8 cellular contexts compared by ENCODE assay signal in genomic region chr9:100474082-100474949, GRCh38. TPM values are rescaled to one million over a fixed set of nuclear protein-coding genes. Genes with fewer than 3 reads are reported as not detected.
DNase-seq lines count a peak whose midpoint lies in the region; ATAC-seq and TF ChIP-seq lines count a peak whose summit lies in the region.

No MANE protein-coding gene starts in this region.

- H3K4me3 ChIP-seq in breast epithelium (peak overlapping the region; percentile 52 to 85 (median 65)), mesendoderm (ENCODE audit: low read length) (peak overlapping the region; percentile 62)

- H4K5ac ChIP-seq in mesendoderm (ENCODE audit: low read length) = no peak overlapping the region

- H4K8ac ChIP-seq in mesendoderm (ENCODE audit: low read depth, low read length) = no peak overlapping the region

- H3K27ac ChIP-seq in breast epithelium (no peak overlapping the region), mesendoderm (ENCODE audit: low read depth, low read length) (peak overlapping the region; percentile 59)

- intact Hi-C loops in breast epithelium (cut with DNase I; ENCODE audit: low total_unique reads) (no loop called here), posterior vena cava (cut with DNase I) (no loop called here)

- peak overlapping the region; percentile 94 for H3K9ac ChIP-seq in mesendoderm (ENCODE audit: low read length)

- H3K36me3 ChIP-seq in breast epithelium (no peaks in the 10 kb centered on the region), mesendoderm (ENCODE audit: control insufficient read depth, insufficient read depth, low read length) (no peaks in the 10 kb centered on the region)

- H3K79me1 ChIP-seq in mesendoderm (ENCODE audit: low read length) = peaks cover 4% of the 10 kb centered on the region

- peak overlapping the region; percentile 57 for H3K18ac ChIP-seq in mesendoderm (ENCODE audit: low read length)

- peak; percentile 0 for DNase-seq in stimulated activated CD4-positive, alpha-beta T cell treated with anti-CD3 and anti-CD28 coated beads, Interleukin-12 subunit alpha, Interleukin-12 subunit beta, amount 100 ng/mL, for 4 hours
- DNase-seq in stimulated activated CD4-positive, alpha-beta T cell treated with anti-CD3 and anti-CD28 coated beads, Interleukin-15, amount 100 ng/mL, for 24 hours = no peak
- DNase-seq in breast epithelium (ENCODE audit: low spot score in 2 of 2) (no peak), mesendoderm (peak; percentile 42), NCI-H187 treated with DMSO at 0.1 percent for 48 hours (lab: John Stamatoyannopoulos, UW) (no peak), posterior vena cava (ENCODE audit: low spot score) (no peak)

- H3K79me2 ChIP-seq in mesendoderm (ENCODE audit: control insufficient read depth, insufficient read depth, low read length) = peaks cover 48% of the 10 kb centered on the region

- H2BK5ac ChIP-seq in mesendoderm (ENCODE audit: low read length) = no peak overlapping the region

- H3K4ac ChIP-seq in mesendoderm (ENCODE audit: low read depth, low read length) = peak overlapping the region; percentile 90

- WGBS in mesendoderm (ENCODE audit: extremely low coverage, insufficient coverage, low lambda C conversion rate) = no CpG with 5 or more reads among the region's 26 CpGs

- no peak for ATAC-seq in GM21825 (IDR thresholded peaks at IDR 0.05; ENCODE audit: unreplicated experiment)
- ATAC-seq in HG03460 (IDR thresholded peaks at IDR 0.05; ENCODE audit: unreplicated experiment) = no peak

- TF ChIP-seq POLR2A in breast epithelium (IDR thresholded peaks at IDR 0.05) = no peak

- peak overlapping the region; percentile 50 for H3K23ac ChIP-seq in mesendoderm (ENCODE audit: low read length)

- no peak overlapping the region for H2BK15ac ChIP-seq in mesendoderm (replicated peaks; ENCODE audit: low read depth)

- peak overlapping the region; percentile 96 for H3K4me2 ChIP-seq in mesendoderm (ENCODE audit: low read length)

- H2AK5ac ChIP-seq in mesendoderm (ENCODE audit: low read length) = no peak overlapping the region

- H3K4me1 ChIP-seq in breast epithelium (no peaks in the 10 kb centered on the region), mesendoderm (ENCODE audit: control insufficient read depth, low read depth, low read length) (peaks cover 2% of the 10 kb centered on the region)

- no peaks in the 10 kb centered on the region for H3K9me3 ChIP-seq in breast epithelium

- TF ChIP-seq CTCF in breast epithelium (IDR thresholded peaks at IDR 0.05) = no peak

- H2BK120ac ChIP-seq in mesendoderm (ENCODE audit: low read depth, low read length) = no peak overlapping the region

- no peaks in the 10 kb centered on the region for H3K27me3 ChIP-seq in breast epithelium
- no peaks in the 10 kb centered on the region for H3K27me3 ChIP-seq in mesendoderm (ENCODE audit: insufficient read depth, low read length, poor library complexity)

- peak overlapping the region; percentile 91 for H3K56ac ChIP-seq in mesendoderm (ENCODE audit: low read length)

RNA-seq across cellular contexts. Expression of gene TMEFF1, which starts 1.4 kb away (rescaled TPM):
- total RNA-seq in breast epithelium = under 1 TPM; 0.29 to 0.66 (median 0.32) TPM
- polyA plus RNA-seq in mesendoderm (2013, experiment 1 of 2) = 9.0 TPM
- 7.4 TPM for polyA plus RNA-seq in mesendoderm (2013, experiment 2 of 2)
- 1 to 10 TPM in 1 of 2 donors, under 1 TPM in 1; 0.37 to 1.5 TPM for total RNA-seq in posterior vena cava

RNA-seq across cellular contexts. Expression of gene MSANTD3, which starts 47.4 kb away (rescaled TPM):
- 10 to 100 TPM; 13.0 to 23.9 (median 18.0) TPM for total RNA-seq in breast epithelium
- 35.3 TPM for polyA plus RNA-seq in mesendoderm (2013, experiment 1 of 2)
- polyA plus RNA-seq in mesendoderm (2013, experiment 2 of 2) = 37.9 TPM
- total RNA-seq in posterior vena cava = 10 to 100 TPM; 26.4 to 59.4 TPM

Comparison
In these comparisons a context has a peak if more than half of its experiments do, and no peak if none do; other contexts are left out.
1. DNase-seq: peak in stimulated activated CD4-positive, alpha-beta T cell treated with anti-CD3 and anti-CD28 coated beads, Interleukin-12 subunit alpha, Interleukin-12 subunit beta, amount 100 ng/mL, for 4 hours (single experiment) and mesendoderm (single experiment); none in stimulated activated CD4-positive, alpha-beta T cell treated with anti-CD3 and anti-CD28 coated beads, Interleukin-15, amount 100 ng/mL, for 24 hours (single experiment), breast epithelium (0 of 2), NCI-H187 treated with DMSO at 0.1 percent for 48 hours (single experiment) and posterior vena cava (single experiment).